Comparison of ENCODE assay signal across 1 cellular context in the genomic region with DNA sequence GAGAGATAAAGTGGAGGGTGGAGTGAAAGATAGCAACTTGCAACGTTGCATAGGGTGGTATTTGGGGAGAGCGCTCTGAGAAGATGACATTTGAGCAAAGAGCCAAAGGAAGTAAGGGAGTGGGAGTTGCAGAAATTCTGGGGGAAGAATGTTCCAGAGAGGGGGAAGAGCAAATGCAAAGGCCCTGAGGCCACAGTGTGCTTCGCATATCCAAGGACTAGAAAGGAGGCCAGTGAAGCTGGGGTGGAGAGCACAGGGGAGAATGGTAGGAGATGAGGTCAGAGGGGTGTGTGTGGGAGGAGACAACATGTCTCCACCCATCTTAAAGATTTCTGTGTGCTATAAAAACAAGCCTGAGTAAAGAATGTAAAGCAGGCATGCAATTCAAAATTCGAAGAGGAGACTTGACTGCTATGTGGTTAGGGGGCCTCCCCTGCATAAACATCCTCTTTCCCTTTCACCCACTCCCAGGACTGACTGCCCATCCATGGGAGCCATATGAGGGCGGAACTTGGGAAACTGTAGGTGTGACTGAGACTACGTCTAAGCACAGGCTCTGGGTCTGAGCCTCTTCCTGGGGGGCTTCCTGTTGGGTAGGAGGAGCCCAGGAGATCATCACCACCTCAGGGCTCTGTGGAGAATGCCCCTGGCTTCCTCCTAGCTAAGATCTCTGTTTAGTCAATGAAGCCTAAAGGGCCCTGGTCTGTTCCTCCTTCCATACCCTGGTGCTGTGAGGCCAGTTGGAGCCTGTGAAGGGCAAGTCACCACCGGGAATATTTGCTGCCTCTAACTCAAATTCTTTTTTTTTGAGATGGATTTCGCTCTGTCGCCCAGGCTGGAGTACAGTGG.
TF ChIP-seq lines count a peak whose summit lies in the region.

No MANE protein-coding gene starts in this region.

TF ChIP-seq in GM12878, 131 proteins besides CTCF, POLR2A, EP300 and RAD21 (continued from another document and continues in another):
- TF ChIP-seq, protein P1, sequence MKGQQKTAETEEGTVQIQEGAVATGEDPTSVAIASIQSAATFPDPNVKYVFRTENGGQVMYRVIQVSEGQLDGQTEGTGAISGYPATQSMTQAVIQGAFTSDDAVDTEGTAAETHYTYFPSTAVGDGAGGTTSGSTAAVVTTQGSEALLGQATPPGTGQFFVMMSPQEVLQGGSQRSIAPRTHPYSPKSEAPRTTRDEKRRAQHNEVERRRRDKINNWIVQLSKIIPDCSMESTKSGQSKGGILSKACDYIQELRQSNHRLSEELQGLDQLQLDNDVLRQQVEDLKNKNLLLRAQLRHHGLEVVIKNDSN (IDR thresholded peaks at IDR 0.05; ENCODE audit: borderline replicate concordance, extremely low read length, insufficient read depth, low read depth, low read length): no peak
- TF ChIP-seq, protein P2, sequence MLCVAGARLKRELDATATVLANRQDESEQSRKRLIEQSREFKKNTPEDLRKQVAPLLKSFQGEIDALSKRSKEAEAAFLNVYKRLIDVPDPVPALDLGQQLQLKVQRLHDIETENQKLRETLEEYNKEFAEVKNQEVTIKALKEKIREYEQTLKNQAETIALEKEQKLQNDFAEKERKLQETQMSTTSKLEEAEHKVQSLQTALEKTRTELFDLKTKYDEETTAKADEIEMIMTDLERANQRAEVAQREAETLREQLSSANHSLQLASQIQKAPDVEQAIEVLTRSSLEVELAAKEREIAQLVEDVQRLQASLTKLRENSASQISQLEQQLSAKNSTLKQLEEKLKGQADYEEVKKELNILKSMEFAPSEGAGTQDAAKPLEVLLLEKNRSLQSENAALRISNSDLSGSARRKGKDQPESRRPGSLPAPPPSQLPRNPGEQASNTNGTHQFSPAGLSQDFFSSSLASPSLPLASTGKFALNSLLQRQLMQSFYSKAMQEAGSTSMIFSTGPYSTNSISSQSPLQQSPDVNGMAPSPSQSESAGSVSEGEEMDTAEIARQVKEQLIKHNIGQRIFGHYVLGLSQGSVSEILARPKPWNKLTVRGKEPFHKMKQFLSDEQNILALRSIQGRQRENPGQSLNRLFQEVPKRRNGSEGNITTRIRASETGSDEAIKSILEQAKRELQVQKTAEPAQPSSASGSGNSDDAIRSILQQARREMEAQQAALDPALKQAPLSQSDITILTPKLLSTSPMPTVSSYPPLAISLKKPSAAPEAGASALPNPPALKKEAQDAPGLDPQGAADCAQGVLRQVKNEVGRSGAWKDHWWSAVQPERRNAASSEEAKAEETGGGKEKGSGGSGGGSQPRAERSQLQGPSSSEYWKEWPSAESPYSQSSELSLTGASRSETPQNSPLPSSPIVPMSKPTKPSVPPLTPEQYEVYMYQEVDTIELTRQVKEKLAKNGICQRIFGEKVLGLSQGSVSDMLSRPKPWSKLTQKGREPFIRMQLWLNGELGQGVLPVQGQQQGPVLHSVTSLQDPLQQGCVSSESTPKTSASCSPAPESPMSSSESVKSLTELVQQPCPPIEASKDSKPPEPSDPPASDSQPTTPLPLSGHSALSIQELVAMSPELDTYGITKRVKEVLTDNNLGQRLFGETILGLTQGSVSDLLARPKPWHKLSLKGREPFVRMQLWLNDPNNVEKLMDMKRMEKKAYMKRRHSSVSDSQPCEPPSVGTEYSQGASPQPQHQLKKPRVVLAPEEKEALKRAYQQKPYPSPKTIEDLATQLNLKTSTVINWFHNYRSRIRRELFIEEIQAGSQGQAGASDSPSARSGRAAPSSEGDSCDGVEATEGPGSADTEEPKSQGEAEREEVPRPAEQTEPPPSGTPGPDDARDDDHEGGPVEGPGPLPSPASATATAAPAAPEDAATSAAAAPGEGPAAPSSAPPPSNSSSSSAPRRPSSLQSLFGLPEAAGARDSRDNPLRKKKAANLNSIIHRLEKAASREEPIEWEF (IDR thresholded peaks at IDR 0.05; ENCODE audit: insufficient replicate concordance, low read depth, low read length): no peak
- TF ChIP-seq, protein P3, sequence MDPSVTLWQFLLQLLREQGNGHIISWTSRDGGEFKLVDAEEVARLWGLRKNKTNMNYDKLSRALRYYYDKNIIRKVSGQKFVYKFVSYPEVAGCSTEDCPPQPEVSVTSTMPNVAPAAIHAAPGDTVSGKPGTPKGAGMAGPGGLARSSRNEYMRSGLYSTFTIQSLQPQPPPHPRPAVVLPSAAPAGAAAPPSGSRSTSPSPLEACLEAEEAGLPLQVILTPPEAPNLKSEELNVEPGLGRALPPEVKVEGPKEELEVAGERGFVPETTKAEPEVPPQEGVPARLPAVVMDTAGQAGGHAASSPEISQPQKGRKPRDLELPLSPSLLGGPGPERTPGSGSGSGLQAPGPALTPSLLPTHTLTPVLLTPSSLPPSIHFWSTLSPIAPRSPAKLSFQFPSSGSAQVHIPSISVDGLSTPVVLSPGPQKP (IDR thresholded peaks at IDR 0.05; ENCODE audit: low read depth, low read length): no peak
- TF ChIP-seq ZNF217 (IDR thresholded peaks at IDR 0.05) (no peak), GATAD2B (conservative IDR thresholded peaks at IDR 0.05; ENCODE audit: low read depth) (no peak), YBX1 (IDR thresholded peaks at IDR 0.05) (no peak), CBX3 (IDR thresholded peaks at IDR 0.05; ENCODE audit: borderline replicate concordance, low read depth) (no peak), POU2F2 (IDR thresholded peaks at IDR 0.05; ENCODE audit: borderline replicate concordance, low read depth, low read length) (peak; percentile 30; the same call in 1 of the 3 replicates), NFXL1 (IDR thresholded peaks at IDR 0.05; ENCODE audit: borderline replicate concordance) (no peak), ZZZ3 (IDR thresholded peaks at IDR 0.05; ENCODE audit: control insufficient read depth, insufficient read length, low read depth) (no peak), IKZF1 (conservative IDR thresholded peaks at IDR 0.05) (peak; percentile 87), DPF2 (IDR thresholded peaks at IDR 0.05) (peak; percentile 23; the same call in 1 of the 2 replicates), HDGF (IDR thresholded peaks at IDR 0.05) (peak; percentile 54; the same call in 1 of the 2 replicates), NFIC (IDR thresholded peaks at IDR 0.05; ENCODE audit: low read depth, low read length) (no peak), CREM (IDR thresholded peaks at IDR 0.05; ENCODE audit: low read depth) (peak; percentile 48; the same call in 1 of the 2 replicates), TAF1 (IDR thresholded peaks at IDR 0.05; ENCODE audit: borderline replicate concordance, low read depth, low read length) (0 out of 2 replicates have a peak, but pooled peaks have one; percentile 19), BMI1 (IDR thresholded peaks at IDR 0.05; ENCODE audit: borderline replicate concordance) (no peak), SP1 (IDR thresholded peaks at IDR 0.05; ENCODE audit: low read depth, low read length) (no peak), ZBED1 (IDR thresholded peaks at IDR 0.05; ENCODE audit: borderline replicate concordance) (no peak)
- TF ChIP-seq, protein P4, sequence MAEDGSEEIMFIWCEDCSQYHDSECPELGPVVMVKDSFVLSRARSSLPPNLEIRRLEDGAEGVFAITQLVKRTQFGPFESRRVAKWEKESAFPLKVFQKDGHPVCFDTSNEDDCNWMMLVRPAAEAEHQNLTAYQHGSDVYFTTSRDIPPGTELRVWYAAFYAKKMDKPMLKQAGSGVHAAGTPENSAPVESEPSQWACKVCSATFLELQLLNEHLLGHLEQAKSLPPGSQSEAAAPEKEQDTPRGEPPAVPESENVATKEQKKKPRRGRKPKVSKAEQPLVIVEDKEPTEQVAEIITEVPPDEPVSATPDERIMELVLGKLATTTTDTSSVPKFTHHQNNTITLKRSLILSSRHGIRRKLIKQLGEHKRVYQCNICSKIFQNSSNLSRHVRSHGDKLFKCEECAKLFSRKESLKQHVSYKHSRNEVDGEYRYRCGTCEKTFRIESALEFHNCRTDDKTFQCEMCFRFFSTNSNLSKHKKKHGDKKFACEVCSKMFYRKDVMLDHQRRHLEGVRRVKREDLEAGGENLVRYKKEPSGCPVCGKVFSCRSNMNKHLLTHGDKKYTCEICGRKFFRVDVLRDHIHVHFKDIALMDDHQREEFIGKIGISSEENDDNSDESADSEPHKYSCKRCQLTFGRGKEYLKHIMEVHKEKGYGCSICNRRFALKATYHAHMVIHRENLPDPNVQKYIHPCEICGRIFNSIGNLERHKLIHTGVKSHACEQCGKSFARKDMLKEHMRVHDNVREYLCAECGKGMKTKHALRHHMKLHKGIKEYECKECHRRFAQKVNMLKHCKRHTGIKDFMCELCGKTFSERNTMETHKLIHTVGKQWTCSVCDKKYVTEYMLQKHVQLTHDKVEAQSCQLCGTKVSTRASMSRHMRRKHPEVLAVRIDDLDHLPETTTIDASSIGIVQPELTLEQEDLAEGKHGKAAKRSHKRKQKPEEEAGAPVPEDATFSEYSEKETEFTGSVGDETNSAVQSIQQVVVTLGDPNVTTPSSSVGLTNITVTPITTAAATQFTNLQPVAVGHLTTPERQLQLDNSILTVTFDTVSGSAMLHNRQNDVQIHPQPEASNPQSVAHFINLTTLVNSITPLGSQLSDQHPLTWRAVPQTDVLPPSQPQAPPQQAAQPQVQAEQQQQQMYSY (CRISPR knock-in tag; IDR thresholded peaks at IDR 0.05): no peak
- TF ChIP-seq, protein P5, sequence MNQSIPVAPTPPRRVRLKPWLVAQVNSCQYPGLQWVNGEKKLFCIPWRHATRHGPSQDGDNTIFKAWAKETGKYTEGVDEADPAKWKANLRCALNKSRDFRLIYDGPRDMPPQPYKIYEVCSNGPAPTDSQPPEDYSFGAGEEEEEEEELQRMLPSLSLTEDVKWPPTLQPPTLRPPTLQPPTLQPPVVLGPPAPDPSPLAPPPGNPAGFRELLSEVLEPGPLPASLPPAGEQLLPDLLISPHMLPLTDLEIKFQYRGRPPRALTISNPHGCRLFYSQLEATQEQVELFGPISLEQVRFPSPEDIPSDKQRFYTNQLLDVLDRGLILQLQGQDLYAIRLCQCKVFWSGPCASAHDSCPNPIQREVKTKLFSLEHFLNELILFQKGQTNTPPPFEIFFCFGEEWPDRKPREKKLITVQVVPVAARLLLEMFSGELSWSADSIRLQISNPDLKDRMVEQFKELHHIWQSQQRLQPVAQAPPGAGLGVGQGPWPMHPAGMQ (IDR thresholded peaks at IDR 0.05; ENCODE audit: borderline replicate concordance): no peak
- TF ChIP-seq, protein P6, sequence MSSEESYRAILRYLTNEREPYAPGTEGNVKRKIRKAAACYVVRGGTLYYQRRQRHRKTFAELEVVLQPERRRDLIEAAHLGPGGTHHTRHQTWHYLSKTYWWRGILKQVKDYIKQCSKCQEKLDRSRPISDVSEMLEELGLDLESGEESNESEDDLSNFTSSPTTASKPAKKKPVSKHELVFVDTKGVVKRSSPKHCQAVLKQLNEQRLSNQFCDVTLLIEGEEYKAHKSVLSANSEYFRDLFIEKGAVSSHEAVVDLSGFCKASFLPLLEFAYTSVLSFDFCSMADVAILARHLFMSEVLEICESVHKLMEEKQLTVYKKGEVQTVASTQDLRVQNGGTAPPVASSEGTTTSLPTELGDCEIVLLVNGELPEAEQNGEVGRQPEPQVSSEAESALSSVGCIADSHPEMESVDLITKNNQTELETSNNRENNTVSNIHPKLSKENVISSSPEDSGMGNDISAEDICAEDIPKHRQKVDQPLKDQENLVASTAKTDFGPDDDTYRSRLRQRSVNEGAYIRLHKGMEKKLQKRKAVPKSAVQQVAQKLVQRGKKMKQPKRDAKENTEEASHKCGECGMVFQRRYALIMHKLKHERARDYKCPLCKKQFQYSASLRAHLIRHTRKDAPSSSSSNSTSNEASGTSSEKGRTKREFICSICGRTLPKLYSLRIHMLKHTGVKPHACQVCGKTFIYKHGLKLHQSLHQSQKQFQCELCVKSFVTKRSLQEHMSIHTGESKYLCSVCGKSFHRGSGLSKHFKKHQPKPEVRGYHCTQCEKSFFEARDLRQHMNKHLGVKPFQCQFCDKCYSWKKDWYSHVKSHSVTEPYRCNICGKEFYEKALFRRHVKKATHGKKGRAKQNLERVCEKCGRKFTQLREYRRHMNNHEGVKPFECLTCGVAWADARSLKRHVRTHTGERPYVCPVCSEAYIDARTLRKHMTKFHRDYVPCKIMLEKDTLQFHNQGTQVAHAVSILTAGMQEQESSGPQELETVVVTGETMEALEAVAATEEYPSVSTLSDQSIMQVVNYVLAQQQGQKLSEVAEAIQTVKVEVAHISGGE (CRISPR knock-in tag; IDR thresholded peaks at IDR 0.05): no peak
- TF ChIP-seq, protein P7, sequence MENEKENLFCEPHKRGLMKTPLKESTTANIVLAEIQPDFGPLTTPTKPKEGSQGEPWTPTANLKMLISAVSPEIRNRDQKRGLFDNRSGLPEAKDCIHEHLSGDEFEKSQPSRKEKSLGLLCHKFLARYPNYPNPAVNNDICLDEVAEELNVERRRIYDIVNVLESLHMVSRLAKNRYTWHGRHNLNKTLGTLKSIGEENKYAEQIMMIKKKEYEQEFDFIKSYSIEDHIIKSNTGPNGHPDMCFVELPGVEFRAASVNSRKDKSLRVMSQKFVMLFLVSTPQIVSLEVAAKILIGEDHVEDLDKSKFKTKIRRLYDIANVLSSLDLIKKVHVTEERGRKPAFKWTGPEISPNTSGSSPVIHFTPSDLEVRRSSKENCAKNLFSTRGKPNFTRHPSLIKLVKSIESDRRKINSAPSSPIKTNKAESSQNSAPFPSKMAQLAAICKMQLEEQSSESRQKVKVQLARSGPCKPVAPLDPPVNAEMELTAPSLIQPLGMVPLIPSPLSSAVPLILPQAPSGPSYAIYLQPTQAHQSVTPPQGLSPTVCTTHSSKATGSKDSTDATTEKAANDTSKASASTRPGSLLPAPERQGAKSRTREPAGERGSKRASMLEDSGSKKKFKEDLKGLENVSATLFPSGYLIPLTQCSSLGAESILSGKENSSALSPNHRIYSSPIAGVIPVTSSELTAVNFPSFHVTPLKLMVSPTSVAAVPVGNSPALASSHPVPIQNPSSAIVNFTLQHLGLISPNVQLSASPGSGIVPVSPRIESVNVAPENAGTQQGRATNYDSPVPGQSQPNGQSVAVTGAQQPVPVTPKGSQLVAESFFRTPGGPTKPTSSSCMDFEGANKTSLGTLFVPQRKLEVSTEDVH (IDR thresholded peaks at IDR 0.05; ENCODE audit: low read depth, partially characterized antibody): no peak
- TF ChIP-seq, protein P8, sequence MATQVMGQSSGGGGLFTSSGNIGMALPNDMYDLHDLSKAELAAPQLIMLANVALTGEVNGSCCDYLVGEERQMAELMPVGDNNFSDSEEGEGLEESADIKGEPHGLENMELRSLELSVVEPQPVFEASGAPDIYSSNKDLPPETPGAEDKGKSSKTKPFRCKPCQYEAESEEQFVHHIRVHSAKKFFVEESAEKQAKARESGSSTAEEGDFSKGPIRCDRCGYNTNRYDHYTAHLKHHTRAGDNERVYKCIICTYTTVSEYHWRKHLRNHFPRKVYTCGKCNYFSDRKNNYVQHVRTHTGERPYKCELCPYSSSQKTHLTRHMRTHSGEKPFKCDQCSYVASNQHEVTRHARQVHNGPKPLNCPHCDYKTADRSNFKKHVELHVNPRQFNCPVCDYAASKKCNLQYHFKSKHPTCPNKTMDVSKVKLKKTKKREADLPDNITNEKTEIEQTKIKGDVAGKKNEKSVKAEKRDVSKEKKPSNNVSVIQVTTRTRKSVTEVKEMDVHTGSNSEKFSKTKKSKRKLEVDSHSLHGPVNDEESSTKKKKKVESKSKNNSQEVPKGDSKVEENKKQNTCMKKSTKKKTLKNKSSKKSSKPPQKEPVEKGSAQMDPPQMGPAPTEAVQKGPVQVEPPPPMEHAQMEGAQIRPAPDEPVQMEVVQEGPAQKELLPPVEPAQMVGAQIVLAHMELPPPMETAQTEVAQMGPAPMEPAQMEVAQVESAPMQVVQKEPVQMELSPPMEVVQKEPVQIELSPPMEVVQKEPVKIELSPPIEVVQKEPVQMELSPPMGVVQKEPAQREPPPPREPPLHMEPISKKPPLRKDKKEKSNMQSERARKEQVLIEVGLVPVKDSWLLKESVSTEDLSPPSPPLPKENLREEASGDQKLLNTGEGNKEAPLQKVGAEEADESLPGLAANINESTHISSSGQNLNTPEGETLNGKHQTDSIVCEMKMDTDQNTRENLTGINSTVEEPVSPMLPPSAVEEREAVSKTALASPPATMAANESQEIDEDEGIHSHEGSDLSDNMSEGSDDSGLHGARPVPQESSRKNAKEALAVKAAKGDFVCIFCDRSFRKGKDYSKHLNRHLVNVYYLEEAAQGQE (IDR thresholded peaks at IDR 0.05; ENCODE audit: low read depth, low read length): no peak
